Comparison of ENCODE assay signal across 1 cellular context in the genomic region with DNA sequence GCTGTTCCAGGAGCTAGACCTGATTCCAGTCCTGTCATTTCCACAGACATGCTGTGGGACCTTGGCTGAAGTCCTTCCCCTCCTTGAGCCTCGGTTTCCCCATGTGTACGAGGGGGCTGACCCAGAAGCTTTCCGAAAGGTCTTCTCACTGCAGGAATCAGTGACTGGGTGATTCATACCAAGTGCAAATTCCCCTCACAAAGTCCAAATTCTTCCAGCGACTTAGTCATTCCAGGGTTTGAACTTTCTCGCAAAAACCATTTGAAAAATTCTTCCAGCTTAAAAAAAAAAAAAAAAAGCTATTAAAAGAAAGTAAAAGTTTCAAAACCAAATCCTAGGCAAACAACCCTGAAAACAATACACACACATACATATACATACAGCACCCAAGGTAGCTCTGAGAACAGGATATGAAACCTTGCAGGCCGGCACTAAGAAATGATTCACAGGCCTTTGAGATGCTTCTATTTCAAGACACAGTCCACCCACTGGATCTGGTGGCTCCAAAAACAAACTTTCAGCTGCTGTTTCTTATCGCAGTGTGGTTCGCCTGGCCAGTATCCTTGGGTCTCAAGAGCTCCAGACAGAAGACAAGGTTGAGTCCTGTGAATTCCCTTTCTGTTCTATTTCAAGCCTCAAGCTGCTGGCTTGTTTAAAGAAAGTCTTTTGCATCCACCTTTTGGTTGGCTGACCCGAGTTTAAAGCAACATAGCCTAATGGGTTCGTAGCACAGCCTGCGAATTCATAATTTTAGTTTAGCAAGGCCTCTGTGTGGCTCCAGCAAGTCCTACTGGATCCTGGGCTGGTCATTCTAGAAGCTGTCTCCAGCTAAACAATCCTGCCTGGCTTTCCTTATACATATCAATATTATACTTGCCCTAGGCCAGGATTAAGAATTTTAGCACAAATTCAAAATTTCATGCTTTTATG.
TF ChIP-seq lines count a peak whose summit lies in the region.

No MANE protein-coding gene starts in this region.

TF ChIP-seq in WTC11, 78 proteins besides CTCF, POLR2A, EP300 and RAD21 (continued from another document):
- TF ChIP-seq, protein P1, sequence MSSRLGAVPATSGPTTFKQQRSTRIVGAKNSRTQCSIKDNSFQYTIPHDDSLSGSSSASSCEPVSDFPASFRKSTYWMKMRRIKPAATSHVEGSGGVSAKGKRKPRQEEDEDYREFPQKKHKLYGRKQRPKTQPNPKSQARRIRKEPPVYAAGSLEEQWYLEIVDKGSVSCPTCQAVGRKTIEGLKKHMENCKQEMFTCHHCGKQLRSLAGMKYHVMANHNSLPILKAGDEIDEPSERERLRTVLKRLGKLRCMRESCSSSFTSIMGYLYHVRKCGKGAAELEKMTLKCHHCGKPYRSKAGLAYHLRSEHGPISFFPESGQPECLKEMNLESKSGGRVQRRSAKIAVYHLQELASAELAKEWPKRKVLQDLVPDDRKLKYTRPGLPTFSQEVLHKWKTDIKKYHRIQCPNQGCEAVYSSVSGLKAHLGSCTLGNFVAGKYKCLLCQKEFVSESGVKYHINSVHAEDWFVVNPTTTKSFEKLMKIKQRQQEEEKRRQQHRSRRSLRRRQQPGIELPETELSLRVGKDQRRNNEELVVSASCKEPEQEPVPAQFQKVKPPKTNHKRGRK (CRISPR knock-in tag; IDR thresholded peaks at IDR 0.05; ENCODE audit: borderline replicate concordance) = no peak
